In genomic region chr3:182007441-182007840, GRCh38 we compare ENCODE assay signal across 25 cellular contexts.
A peak's percentile ranks its signal among the peaks of the same experiment; 100 is the strongest.
DNase-seq lines count a peak whose midpoint lies in the region; ATAC-seq, FAIRE-seq and TF ChIP-seq lines count a peak whose summit lies in the region.
"Had no signal": no experiment of that assay in that cellular context is flagged by ENCODE, and none has a peak within 500 bp of the region (broad histone marks: within the 10 kb centered on the region; RNA-seq: fewer than 3 reads in every experiment).

No MANE protein-coding gene starts in this region.

- no peaks in the 10 kb centered on the region for H3K27me3 ChIP-seq in bronchial epithelial cell (ENCODE audit: control insufficient read depth, insufficient read depth, low read length)
- H3K27me3 ChIP-seq in keratinocyte (ENCODE audit: control insufficient read depth, extremely low read depth, insufficient read depth, low read length), result no peaks in the 10 kb centered on the region
- H3K27me3 ChIP-seq in CD4-positive, alpha-beta T cell (ENCODE audit: control insufficient read depth, insufficient read depth, low read length), result no peaks in the 10 kb centered on the region
- H3K27me3 ChIP-seq: BE2C; BLaER1 treated with 17β-estradiol and CSF1 and Interleukin-3, amounts not matched to agents 10 nM and 100 nM had no signal

- H3K27ac ChIP-seq in keratinocyte (ENCODE audit: control insufficient read depth, insufficient read depth, low read length), result no peak overlapping the region
- no peak overlapping the region for H3K27ac ChIP-seq in CD4-positive, alpha-beta T cell (ENCODE audit: low read depth, low read length)
- H3K27ac ChIP-seq: A549; BLaER1 treated with 17β-estradiol and CSF1 and Interleukin-3, amounts not matched to agents 10 nM and 100 nM had no signal

- no peak for TF ChIP-seq CTCF in bronchial epithelial cell (IDR thresholded peaks at IDR 0.05; ENCODE audit: insufficient read depth, low read length, severe bottlenecking)
- TF ChIP-seq CTCF in keratinocyte (optimal IDR thresholded peaks at IDR 0.05 in 1 of 3, IDR thresholded peaks at IDR 0.05 in 1 of 3, conservative IDR thresholded peaks at IDR 0.05 in 1 of 3; ENCODE audit: extremely low read depth in 1 of 3, insufficient read depth in 2 of 3, low read length in 3 of 3), result no peak
- no peak for TF ChIP-seq CTCF in CD4-positive, alpha-beta T cell (IDR thresholded peaks at IDR 0.05)

- H3K79me2 ChIP-seq in keratinocyte (ENCODE audit: control insufficient read depth, insufficient read depth, low read length), result no peaks in the 10 kb centered on the region

- no peaks in the 10 kb centered on the region for H3K9me3 ChIP-seq in keratinocyte (ENCODE audit: control insufficient read depth, low read depth, low read length)
- H3K9me3 ChIP-seq in CD4-positive, alpha-beta T cell (ENCODE audit: control insufficient read depth, low read length), result no peaks in the 10 kb centered on the region
- H3K9me3 ChIP-seq: A549; BE2C; BLaER1 treated with 17β-estradiol and CSF1 and Interleukin-3, amounts not matched to agents 10 nM and 100 nM had no signal

- CTCF ChIA-PET in CD4-positive, alpha-beta T cell (lab: Charles Lee), result no interaction called here

- FAIRE-seq in GM12892 (lab: Jason Lieb, UNC) (peak; percentile 78), bronchial epithelial cell (lab: Jason Lieb, UNC) (no peak), keratinocyte (lab: Jason Lieb, UNC) (peak; percentile 9)
- FAIRE-seq: A549, GM12891, GM19239 had no signal

- no peak overlapping the region for H3K4me2 ChIP-seq in keratinocyte (ENCODE audit: control insufficient read depth, extremely low read depth, insufficient read depth, low read depth, low read length)
- H3K4me2 ChIP-seq: A549; BLaER1 treated with 17β-estradiol and CSF1 and Interleukin-3, amounts not matched to agents 10 nM and 100 nM; GM23338 had no signal

- dilution Hi-C loops in keratinocyte (cut with MboI; ENCODE audit: extremely low pct_ligation_motif_present, low sequenced_read_pairs), result no loop called here

- H3K9ac ChIP-seq in keratinocyte (ENCODE audit: control insufficient read depth, extremely low read depth, insufficient read depth, low read length), result no peak overlapping the region
- H3K9ac ChIP-seq: BLaER1 treated with 17β-estradiol and CSF1 and Interleukin-3, amounts not matched to agents 10 nM and 100 nM had no signal

- H3K4me3 Mint-ChIP-seq in CD4-positive, alpha-beta T cell, result no peak overlapping the region
- H3K4me3 Mint-ChIP-seq: CD14-positive monocyte; CD4-positive, alpha-beta memory T cell; GM23338; H9 had no signal

- H3K27me3 Mint-ChIP-seq in CD4-positive, alpha-beta T cell, result no peaks in the 10 kb centered on the region
- H3K27me3 Mint-ChIP-seq: CD4-positive, alpha-beta memory T cell had no signal

- no peak overlapping the region for H2AFZ ChIP-seq in keratinocyte (ENCODE audit: control insufficient read depth, low read length)

- POLR2A ChIA-PET in CD4-positive, alpha-beta T cell (lab: Charles Lee), result no interaction called here

- H3K36me3 Mint-ChIP-seq in CD4-positive, alpha-beta T cell (ENCODE audit: low read depth), result no peaks in the 10 kb centered on the region
- H3K36me3 Mint-ChIP-seq: CD14-positive monocyte; CD4-positive, alpha-beta memory T cell had no signal

- no peaks in the 10 kb centered on the region for H3K9me1 ChIP-seq in keratinocyte (ENCODE audit: control insufficient read depth, extremely low read depth, insufficient read depth, low read length)

- no peaks in the 10 kb centered on the region for H3K4me1 ChIP-seq in keratinocyte (ENCODE audit: control insufficient read depth, extremely low read depth, insufficient read depth, low read length)
- H3K4me1 ChIP-seq: A549, BE2C had no signal

- H3K27ac Mint-ChIP-seq in CD4-positive, alpha-beta T cell, result no peak overlapping the region
- H3K27ac Mint-ChIP-seq: CD14-positive monocyte; CD4-positive, alpha-beta memory T cell; GM23338; H9 had no signal

- no peaks in the 10 kb centered on the region for H3K9me3 Mint-ChIP-seq in CD4-positive, alpha-beta T cell
- H3K9me3 Mint-ChIP-seq: GM23338, H9 had no signal

- H3K4me3 ChIP-seq in bronchial epithelial cell (ENCODE audit: low read depth, low read length) (no peak overlapping the region), keratinocyte (ENCODE audit: control insufficient read depth in 2 of 3, extremely low read depth in 1 of 3, insufficient read depth in 2 of 3, low read depth in 1 of 3, low read length in 3 of 3) (no peak overlapping the region)
- H3K4me3 ChIP-seq: A549; BLaER1 treated with 17β-estradiol and CSF1 and Interleukin-3, amounts not matched to agents 10 nM and 100 nM; GM23338 had no signal

- H4K20me1 ChIP-seq in keratinocyte (ENCODE audit: control insufficient read depth, extremely low read depth, insufficient read depth, low read length), result no peaks in the 10 kb centered on the region
- H4K20me1 ChIP-seq: BLaER1 treated with 17β-estradiol and CSF1 and Interleukin-3, amounts not matched to agents 10 nM and 100 nM had no signal

- intact Hi-C loops in CD4-positive, alpha-beta T cell (cut with DNase I, micrococcal nuclease), result no loop called here

- DNase-seq in GM12892 (ENCODE audit: insufficient read length) (no peak), HT1080 (ENCODE audit: low read depth) (peak; percentile 25), bronchial epithelial cell (ENCODE audit: low read depth) (peak; percentile 58), keratinocyte (ENCODE audit: low read depth, low spot score) (no peak), NCI-H1930 (lab: John Stamatoyannopoulos, UW) (no peak)
- DNase-seq in CD4-positive, alpha-beta T cell, result no peak
- DNase-seq: 8988T; ACHN; AML-193; BE2C; Calu3; CD4-positive, alpha-beta memory T cell; COR-L47; DMS53; DMS79 treated with DMSO at 0.1 percent for 48 hours; GF-D8; H9 had no signal

- H3K36me3 ChIP-seq in bronchial epithelial cell (ENCODE audit: control insufficient read depth, insufficient read depth, low read length), result no peaks in the 10 kb centered on the region
- H3K36me3 ChIP-seq in keratinocyte (ENCODE audit: control insufficient read depth in 2 of 2, extremely low read depth in 1 of 2, insufficient read depth in 2 of 2, low read length in 2 of 2), result no peaks in the 10 kb centered on the region
- H3K36me3 ChIP-seq: BE2C; BLaER1 treated with 17β-estradiol and CSF1 and Interleukin-3, amounts not matched to agents 10 nM and 100 nM had no signal

- no peaks in the 10 kb centered on the region for H3K4me1 Mint-ChIP-seq in CD4-positive, alpha-beta T cell (ENCODE audit: low read depth)
- H3K4me1 Mint-ChIP-seq: CD14-positive monocyte; CD4-positive, alpha-beta memory T cell had no signal

- TF ChIP-seq POLR2A in GM12892 (IDR thresholded peaks at IDR 0.05; ENCODE audit: low read depth, low read length), result no peak

- no peak for ATAC-seq in CD4-positive, alpha-beta T cell (ENCODE audit: poor library complexity)
- no peak for ATAC-seq in GM18511 (IDR thresholded peaks at IDR 0.05; ENCODE audit: unreplicated experiment)
- ATAC-seq: A549, GM23338, HCT116 had no signal

Comparison
In these comparisons a context has a peak if more than half of its experiments do, and no peak if none do; other contexts are left out.
1. DNase-seq: peak in HT1080 (single experiment) and bronchial epithelial cell (single experiment); none in GM12892 (single experiment), keratinocyte (single experiment), CD4-positive, alpha-beta T cell (0 of 10) and NCI-H1930 (0 of 2).